In the genomic region with DNA sequence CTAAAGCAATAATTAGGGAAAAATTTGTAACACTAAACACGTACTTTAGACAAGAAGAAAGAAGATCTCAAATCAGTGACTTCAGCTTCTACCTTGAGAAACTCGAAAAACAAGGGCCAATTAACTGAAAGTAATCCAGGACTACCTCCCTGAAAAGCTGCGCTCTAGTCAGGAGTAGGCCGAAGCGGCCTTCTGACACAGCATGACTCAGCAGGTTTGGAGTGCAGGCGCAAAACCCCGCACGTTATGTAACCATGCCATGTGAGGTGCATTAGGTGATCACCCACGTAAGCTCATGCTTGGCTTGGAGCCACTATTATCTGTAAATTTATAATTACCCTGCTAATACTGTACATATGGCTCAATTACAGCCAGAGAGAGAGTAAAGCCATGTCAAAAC, we compare ENCODE assay signal across 2 cellular contexts.
TF ChIP-seq lines count a peak whose summit lies in the region.

No MANE protein-coding gene starts in this region.

TF ChIP-seq in GM23338, 12 proteins besides CTCF, POLR2A, EP300 and RAD21 (continued from another document):
- TF ChIP-seq, protein P1, sequence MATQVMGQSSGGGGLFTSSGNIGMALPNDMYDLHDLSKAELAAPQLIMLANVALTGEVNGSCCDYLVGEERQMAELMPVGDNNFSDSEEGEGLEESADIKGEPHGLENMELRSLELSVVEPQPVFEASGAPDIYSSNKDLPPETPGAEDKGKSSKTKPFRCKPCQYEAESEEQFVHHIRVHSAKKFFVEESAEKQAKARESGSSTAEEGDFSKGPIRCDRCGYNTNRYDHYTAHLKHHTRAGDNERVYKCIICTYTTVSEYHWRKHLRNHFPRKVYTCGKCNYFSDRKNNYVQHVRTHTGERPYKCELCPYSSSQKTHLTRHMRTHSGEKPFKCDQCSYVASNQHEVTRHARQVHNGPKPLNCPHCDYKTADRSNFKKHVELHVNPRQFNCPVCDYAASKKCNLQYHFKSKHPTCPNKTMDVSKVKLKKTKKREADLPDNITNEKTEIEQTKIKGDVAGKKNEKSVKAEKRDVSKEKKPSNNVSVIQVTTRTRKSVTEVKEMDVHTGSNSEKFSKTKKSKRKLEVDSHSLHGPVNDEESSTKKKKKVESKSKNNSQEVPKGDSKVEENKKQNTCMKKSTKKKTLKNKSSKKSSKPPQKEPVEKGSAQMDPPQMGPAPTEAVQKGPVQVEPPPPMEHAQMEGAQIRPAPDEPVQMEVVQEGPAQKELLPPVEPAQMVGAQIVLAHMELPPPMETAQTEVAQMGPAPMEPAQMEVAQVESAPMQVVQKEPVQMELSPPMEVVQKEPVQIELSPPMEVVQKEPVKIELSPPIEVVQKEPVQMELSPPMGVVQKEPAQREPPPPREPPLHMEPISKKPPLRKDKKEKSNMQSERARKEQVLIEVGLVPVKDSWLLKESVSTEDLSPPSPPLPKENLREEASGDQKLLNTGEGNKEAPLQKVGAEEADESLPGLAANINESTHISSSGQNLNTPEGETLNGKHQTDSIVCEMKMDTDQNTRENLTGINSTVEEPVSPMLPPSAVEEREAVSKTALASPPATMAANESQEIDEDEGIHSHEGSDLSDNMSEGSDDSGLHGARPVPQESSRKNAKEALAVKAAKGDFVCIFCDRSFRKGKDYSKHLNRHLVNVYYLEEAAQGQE (IDR thresholded peaks at IDR 0.05; ENCODE audit: unreplicated experiment): no peak
- TF ChIP-seq, protein P2, sequence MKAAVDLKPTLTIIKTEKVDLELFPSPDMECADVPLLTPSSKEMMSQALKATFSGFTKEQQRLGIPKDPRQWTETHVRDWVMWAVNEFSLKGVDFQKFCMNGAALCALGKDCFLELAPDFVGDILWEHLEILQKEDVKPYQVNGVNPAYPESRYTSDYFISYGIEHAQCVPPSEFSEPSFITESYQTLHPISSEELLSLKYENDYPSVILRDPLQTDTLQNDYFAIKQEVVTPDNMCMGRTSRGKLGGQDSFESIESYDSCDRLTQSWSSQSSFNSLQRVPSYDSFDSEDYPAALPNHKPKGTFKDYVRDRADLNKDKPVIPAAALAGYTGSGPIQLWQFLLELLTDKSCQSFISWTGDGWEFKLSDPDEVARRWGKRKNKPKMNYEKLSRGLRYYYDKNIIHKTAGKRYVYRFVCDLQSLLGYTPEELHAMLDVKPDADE (IDR thresholded peaks at IDR 0.05): no peak
- TF ChIP-seq CREB1 (CRISPR knock-in tag; IDR thresholded peaks at IDR 0.05; ENCODE audit: low read depth): no peak
- TF ChIP-seq, protein P3, sequence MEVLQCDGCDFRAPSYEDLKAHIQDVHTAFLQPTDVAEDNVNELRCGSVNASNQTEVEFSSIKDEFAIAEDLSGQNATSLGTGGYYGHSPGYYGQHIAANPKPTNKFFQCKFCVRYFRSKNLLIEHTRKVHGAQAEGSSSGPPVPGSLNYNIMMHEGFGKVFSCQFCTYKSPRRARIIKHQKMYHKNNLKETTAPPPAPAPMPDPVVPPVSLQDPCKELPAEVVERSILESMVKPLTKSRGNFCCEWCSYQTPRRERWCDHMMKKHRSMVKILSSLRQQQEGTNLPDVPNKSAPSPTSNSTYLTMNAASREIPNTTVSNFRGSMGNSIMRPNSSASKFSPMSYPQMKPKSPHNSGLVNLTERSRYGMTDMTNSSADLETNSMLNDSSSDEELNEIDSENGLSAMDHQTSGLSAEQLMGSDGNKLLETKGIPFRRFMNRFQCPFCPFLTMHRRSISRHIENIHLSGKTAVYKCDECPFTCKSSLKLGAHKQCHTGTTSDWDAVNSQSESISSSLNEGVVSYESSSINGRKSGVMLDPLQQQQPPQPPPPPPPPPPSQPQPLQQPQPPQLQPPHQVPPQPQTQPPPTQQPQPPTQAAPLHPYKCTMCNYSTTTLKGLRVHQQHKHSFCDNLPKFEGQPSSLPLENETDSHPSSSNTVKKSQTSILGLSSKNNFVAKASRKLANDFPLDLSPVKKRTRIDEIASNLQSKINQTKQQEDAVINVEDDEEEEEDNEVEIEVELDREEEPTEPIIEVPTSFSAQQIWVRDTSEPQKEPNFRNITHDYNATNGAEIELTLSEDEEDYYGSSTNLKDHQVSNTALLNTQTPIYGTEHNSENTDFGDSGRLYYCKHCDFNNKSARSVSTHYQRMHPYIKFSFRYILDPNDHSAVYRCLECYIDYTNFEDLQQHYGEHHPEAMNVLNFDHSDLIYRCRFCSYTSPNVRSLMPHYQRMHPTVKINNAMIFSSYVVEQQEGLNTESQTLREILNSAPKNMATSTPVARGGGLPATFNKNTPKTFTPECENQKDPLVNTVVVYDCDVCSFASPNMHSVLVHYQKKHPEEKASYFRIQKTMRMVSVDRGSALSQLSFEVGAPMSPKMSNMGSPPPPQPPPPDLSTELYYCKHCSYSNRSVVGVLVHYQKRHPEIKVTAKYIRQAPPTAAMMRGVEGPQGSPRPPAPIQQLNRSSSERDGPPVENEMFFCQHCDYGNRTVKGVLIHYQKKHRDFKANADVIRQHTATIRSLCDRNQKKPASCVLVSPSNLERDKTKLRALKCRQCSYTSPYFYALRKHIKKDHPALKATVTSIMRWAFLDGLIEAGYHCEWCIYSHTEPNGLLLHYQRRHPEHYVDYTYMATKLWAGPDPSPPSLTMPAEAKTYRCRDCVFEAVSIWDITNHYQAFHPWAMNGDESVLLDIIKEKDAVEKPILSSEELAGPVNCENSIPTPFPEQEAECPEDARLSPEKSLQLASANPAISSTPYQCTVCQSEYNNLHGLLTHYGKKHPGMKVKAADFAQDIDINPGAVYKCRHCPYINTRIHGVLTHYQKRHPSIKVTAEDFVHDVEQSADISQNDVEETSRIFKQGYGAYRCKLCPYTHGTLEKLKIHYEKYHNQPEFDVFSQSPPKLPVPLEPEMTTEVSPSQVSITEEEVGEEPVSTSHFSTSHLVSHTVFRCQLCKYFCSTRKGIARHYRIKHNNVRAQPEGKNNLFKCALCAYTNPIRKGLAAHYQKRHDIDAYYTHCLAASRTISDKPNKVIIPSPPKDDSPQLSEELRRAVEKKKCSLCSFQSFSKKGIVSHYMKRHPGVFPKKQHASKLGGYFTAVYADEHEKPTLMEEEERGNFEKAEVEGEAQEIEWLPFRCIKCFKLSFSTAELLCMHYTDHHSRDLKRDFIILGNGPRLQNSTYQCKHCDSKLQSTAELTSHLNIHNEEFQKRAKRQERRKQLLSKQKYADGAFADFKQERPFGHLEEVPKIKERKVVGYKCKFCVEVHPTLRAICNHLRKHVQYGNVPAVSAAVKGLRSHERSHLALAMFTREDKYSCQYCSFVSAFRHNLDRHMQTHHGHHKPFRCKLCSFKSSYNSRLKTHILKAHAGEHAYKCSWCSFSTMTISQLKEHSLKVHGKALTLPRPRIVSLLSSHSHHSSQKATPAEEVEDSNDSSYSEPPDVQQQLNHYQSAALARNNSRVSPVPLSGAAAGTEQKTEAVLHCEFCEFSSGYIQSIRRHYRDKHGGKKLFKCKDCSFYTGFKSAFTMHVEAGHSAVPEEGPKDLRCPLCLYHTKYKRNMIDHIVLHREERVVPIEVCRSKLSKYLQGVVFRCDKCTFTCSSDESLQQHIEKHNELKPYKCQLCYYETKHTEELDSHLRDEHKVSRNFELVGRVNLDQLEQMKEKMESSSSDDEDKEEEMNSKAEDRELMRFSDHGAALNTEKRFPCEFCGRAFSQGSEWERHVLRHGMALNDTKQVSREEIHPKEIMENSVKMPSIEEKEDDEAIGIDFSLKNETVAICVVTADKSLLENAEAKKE (CRISPR knock-in tag; IDR thresholded peaks at IDR 0.05): no peak
- TF ChIP-seq EZH2 (IDR thresholded peaks at IDR 0.05; ENCODE audit: low read depth, unreplicated experiment): no peak
- no peak for TF ChIP-seq NANOG (IDR thresholded peaks at IDR 0.05; ENCODE audit: borderline replicate concordance)
- no peak for TF ChIP-seq ZNF331 (CRISPR knock-in tag; IDR thresholded peaks at IDR 0.05; ENCODE audit: low read depth)

TF ChIP-seq in WTC11, 78 proteins besides CTCF, POLR2A, EP300 and RAD21 (continued from another document):
- no peak for TF ChIP-seq IRF2 (CRISPR knock-in tag; IDR thresholded peaks at IDR 0.05; ENCODE audit: borderline replicate concordance, low read depth)
- TF ChIP-seq, protein P4, sequence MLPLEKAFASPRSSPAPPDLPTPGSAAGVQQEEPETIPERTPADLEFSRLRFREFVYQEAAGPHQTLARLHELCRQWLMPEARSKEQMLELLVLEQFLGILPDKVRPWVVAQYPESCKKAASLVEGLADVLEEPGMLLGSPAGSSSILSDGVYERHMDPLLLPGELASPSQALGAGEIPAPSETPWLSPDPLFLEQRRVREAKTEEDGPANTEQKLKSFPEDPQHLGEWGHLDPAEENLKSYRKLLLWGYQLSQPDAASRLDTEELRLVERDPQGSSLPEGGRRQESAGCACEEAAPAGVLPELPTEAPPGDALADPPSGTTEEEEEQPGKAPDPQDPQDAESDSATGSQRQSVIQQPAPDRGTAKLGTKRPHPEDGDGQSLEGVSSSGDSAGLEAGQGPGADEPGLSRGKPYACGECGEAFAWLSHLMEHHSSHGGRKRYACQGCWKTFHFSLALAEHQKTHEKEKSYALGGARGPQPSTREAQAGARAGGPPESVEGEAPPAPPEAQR (CRISPR knock-in tag; IDR thresholded peaks at IDR 0.05): no peak
- no peak for TF ChIP-seq ELF4 (CRISPR knock-in tag; IDR thresholded peaks at IDR 0.05; ENCODE audit: low read depth)
- TF ChIP-seq, protein P5, sequence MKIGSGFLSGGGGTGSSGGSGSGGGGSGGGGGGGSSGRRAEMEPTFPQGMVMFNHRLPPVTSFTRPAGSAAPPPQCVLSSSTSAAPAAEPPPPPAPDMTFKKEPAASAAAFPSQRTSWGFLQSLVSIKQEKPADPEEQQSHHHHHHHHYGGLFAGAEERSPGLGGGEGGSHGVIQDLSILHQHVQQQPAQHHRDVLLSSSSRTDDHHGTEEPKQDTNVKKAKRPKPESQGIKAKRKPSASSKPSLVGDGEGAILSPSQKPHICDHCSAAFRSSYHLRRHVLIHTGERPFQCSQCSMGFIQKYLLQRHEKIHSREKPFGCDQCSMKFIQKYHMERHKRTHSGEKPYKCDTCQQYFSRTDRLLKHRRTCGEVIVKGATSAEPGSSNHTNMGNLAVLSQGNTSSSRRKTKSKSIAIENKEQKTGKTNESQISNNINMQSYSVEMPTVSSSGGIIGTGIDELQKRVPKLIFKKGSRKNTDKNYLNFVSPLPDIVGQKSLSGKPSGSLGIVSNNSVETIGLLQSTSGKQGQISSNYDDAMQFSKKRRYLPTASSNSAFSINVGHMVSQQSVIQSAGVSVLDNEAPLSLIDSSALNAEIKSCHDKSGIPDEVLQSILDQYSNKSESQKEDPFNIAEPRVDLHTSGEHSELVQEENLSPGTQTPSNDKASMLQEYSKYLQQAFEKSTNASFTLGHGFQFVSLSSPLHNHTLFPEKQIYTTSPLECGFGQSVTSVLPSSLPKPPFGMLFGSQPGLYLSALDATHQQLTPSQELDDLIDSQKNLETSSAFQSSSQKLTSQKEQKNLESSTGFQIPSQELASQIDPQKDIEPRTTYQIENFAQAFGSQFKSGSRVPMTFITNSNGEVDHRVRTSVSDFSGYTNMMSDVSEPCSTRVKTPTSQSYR (CRISPR knock-in tag; IDR thresholded peaks at IDR 0.05): no peak
- TF ChIP-seq, protein P6, sequence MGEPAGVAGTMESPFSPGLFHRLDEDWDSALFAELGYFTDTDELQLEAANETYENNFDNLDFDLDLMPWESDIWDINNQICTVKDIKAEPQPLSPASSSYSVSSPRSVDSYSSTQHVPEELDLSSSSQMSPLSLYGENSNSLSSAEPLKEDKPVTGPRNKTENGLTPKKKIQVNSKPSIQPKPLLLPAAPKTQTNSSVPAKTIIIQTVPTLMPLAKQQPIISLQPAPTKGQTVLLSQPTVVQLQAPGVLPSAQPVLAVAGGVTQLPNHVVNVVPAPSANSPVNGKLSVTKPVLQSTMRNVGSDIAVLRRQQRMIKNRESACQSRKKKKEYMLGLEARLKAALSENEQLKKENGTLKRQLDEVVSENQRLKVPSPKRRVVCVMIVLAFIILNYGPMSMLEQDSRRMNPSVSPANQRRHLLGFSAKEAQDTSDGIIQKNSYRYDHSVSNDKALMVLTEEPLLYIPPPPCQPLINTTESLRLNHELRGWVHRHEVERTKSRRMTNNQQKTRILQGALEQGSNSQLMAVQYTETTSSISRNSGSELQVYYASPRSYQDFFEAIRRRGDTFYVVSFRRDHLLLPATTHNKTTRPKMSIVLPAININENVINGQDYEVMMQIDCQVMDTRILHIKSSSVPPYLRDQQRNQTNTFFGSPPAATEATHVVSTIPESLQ (CRISPR knock-in tag; IDR thresholded peaks at IDR 0.05): no peak
- TF ChIP-seq FOXJ3 (CRISPR knock-in tag; IDR thresholded peaks at IDR 0.05; ENCODE audit: borderline replicate concordance): no peak
- TF ChIP-seq CREM (CRISPR knock-in tag; IDR thresholded peaks at IDR 0.05): no peak
